In genomic region chr2:235513984-235514626, GRCh38 we compare ENCODE assay signal across 16 cellular contexts.
"Had no signal": no experiment of that assay in that cellular context is flagged by ENCODE, and none has a peak within 500 bp of the region (broad histone marks: within the 10 kb centered on the region; RNA-seq: fewer than 3 reads in every experiment).

No MANE protein-coding gene starts in this region.

- H3K4me3 Mint-ChIP-seq: activated CD4-positive, alpha-beta T cell treated with anti-CD3 and anti-CD28 coated beads for 36 hours; activated CD8-positive, alpha-beta T cell treated with anti-CD3 and anti-CD28 coated beads for 36 hours; activated naive CD4-positive, alpha-beta T cell treated with anti-CD3 and anti-CD28 coated beads, Interleukin-2, amount 10 ng/mL, durations not matched to agents 7 days and 5 days; central memory CD8-positive, alpha-beta T cell; dendritic cell treated with granulocyte-macrophage colony-stimulating factor and Interleukin-4, amounts not matched to agents 40 ng/mL and 50 ng/mL, for 4 days; neural progenitor cell had no signal

- H3K36me3 ChIP-seq: neural progenitor cell, suprapubic skin had no signal

- H3K4me3 ChIP-seq: neural progenitor cell, suprapubic skin had no signal

- H3K36me3 Mint-ChIP-seq: activated naive CD4-positive, alpha-beta T cell treated with anti-CD3 and anti-CD28 coated beads, Interleukin-2, amount 10 ng/mL, durations not matched to agents 7 days and 5 days had no signal

- ATAC-seq: activated CD4-positive, alpha-beta T cell treated with anti-CD3 and anti-CD28 coated beads for 36 hours; activated CD8-positive, alpha-beta T cell treated with anti-CD3 and anti-CD28 coated beads for 36 hours had no signal

- H3K27me3 ChIP-seq: neural progenitor cell, suprapubic skin had no signal

- H3K9me3 Mint-ChIP-seq: activated naive CD4-positive, alpha-beta T cell treated with anti-CD3 and anti-CD28 coated beads, Interleukin-2, amount 10 ng/mL, durations not matched to agents 7 days and 5 days; central memory CD8-positive, alpha-beta T cell; dendritic cell treated with granulocyte-macrophage colony-stimulating factor and Interleukin-4, amounts not matched to agents 40 ng/mL and 50 ng/mL, for 4 days had no signal

- H3K27ac Mint-ChIP-seq: activated CD4-positive, alpha-beta T cell treated with anti-CD3 and anti-CD28 coated beads for 36 hours; activated CD8-positive, alpha-beta T cell treated with anti-CD3 and anti-CD28 coated beads for 36 hours; activated naive CD4-positive, alpha-beta T cell treated with anti-CD3 and anti-CD28 coated beads, Interleukin-2, amount 10 ng/mL, durations not matched to agents 7 days and 5 days; dendritic cell treated with granulocyte-macrophage colony-stimulating factor and Interleukin-4, amounts not matched to agents 40 ng/mL and 50 ng/mL, for 4 days had no signal

- H3K9me3 ChIP-seq: suprapubic skin had no signal

- H3K9ac ChIP-seq: neural progenitor cell, parathyroid adenoma had no signal

- H3K27ac ChIP-seq: neural progenitor cell, parathyroid adenoma, suprapubic skin, VCaP had no signal

- H3K27me3 Mint-ChIP-seq: activated naive CD4-positive, alpha-beta T cell treated with anti-CD3 and anti-CD28 coated beads, Interleukin-2, amount 10 ng/mL, durations not matched to agents 7 days and 5 days; central memory CD8-positive, alpha-beta T cell; dendritic cell treated with granulocyte-macrophage colony-stimulating factor and Interleukin-4, amounts not matched to agents 40 ng/mL and 50 ng/mL, for 4 days had no signal

- H3K4me1 Mint-ChIP-seq: activated CD4-positive, alpha-beta T cell treated with anti-CD3 and anti-CD28 coated beads for 36 hours; activated naive CD4-positive, alpha-beta T cell treated with anti-CD3 and anti-CD28 coated beads, Interleukin-2, amount 10 ng/mL, durations not matched to agents 7 days and 5 days; central memory CD8-positive, alpha-beta T cell had no signal

- DNase-seq: activated CD4-positive, alpha-beta T cell treated with anti-CD3 and anti-CD28 coated beads for 36 hours; activated CD8-positive, alpha-beta memory T cell treated with anti-CD3 and anti-CD28 coated beads, Interleukin-2, amount 50 U/mL, for 4 hours; activated CD8-positive, alpha-beta T cell treated with anti-CD3 and anti-CD28 coated beads for 36 hours; activated naive CD4-positive, alpha-beta T cell treated with anti-CD3 and anti-CD28 coated beads, Interleukin-2, amount 10 ng/mL, durations not matched to agents 7 days and 5 days; erythroblast; hippocampal formation; right cardiac atrium; stimulated activated CD4-positive, alpha-beta T cell treated with anti-CD3 and anti-CD28 coated beads, Interleukin-12 subunit alpha, Interleukin-12 subunit beta, amount 100 ng/mL, for 4 hours; stimulated activated naive CD4-positive, alpha-beta T cell treated with Interleukin-2 at 50 U/mL for 16 hours; T1000 had no signal
